ENCODE assay signal across 1 cellular context in the genomic region with DNA sequence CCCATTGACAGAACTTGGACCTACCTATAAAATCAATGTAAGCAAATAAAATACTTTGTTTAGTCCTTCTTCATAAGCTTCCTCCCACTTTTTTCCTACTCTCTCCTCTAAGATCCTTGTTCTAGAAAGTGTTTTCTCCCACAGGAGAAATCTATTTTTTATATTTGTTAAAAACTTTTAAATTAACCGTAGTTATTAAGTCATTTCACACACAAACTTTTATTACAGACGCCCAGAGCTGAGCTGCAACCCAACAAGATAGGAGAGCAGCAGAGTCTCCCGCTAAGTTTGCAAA.
TF ChIP-seq lines count a peak whose summit lies in the region.

No MANE protein-coding gene starts in this region.

TF ChIP-seq in HepG2, 621 proteins besides CTCF, POLR2A, EP300 and RAD21 (continued from another document and continues in another):
- 0 out of 2 replicates have a peak, but pooled peaks have one; percentile 4 for TF ChIP-seq POLR2AphosphoS5 (IDR thresholded peaks at IDR 0.05; ENCODE audit: low read depth, low read length)
- no peak for TF ChIP-seq RFX3 (CRISPR knock-in tag; IDR thresholded peaks at IDR 0.05)
- TF ChIP-seq IRF2 (CRISPR knock-in tag; IDR thresholded peaks at IDR 0.05): no peak
- no peak for TF ChIP-seq ZNF430 (CRISPR knock-in tag; IDR thresholded peaks at IDR 0.05)
- no peak for TF ChIP-seq SSRP1 (CRISPR knock-in tag; IDR thresholded peaks at IDR 0.05)
- no peak; the same call in 1 of the 2 replicates for TF ChIP-seq MIER2 (CRISPR knock-in tag; IDR thresholded peaks at IDR 0.05)
- no peak for TF ChIP-seq FOSL1 (CRISPR knock-in tag; IDR thresholded peaks at IDR 0.05; ENCODE audit: borderline replicate concordance)
- no peak for TF ChIP-seq ZNF547 (CRISPR knock-in tag; IDR thresholded peaks at IDR 0.05)
- no peak for TF ChIP-seq NR2C2 (CRISPR knock-in tag; IDR thresholded peaks at IDR 0.05; ENCODE audit: borderline replicate concordance)
- no peak for TF ChIP-seq SATB2 (CRISPR knock-in tag; IDR thresholded peaks at IDR 0.05)
- no peak for TF ChIP-seq CCAR2 (optimal IDR thresholded peaks at IDR 0.05; ENCODE audit: low read depth, low read length)
- TF ChIP-seq, protein P1, sequence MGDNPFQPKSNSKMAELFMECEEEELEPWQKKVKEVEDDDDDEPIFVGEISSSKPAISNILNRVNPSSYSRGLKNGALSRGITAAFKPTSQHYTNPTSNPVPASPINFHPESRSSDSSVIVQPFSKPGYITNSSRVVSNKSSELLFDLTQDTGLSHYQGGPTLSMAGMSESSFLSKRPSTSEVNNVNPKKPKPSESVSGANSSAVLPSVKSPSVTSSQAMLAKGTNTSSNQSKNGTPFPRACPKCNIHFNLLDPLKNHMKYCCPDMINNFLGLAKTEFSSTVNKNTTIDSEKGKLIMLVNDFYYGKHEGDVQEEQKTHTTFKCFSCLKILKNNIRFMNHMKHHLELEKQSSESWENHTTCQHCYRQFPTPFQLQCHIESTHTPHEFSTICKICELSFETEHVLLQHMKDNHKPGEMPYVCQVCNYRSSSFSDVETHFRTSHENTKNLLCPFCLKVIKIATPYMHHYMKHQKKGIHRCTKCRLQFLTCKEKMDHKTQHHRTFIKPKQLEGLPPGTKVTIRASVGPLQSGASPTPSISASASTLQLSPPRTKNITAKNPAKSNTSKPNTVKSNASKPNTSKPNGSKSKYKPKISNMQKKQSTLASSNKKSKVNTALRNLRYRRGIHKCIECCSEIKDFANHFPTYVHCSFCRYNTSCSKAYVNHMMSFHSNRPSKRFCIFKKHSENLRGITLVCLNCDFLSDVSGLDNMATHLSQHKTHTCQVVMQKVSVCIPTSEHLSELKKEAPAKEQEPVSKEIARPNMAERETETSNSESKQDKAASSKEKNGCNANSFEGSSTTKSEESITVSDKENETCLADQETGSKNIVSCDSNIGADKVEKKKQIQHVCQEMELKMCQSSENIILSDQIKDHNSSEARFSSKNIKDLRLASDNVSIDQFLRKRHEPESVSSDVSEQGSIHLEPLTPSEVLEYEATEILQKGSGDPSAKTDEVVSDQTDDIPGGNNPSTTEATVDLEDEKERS (CRISPR knock-in tag; IDR thresholded peaks at IDR 0.05): no peak
- TF ChIP-seq ZNF792 (CRISPR knock-in tag; IDR thresholded peaks at IDR 0.05): no peak
- TF ChIP-seq RARA (CRISPR knock-in tag; IDR thresholded peaks at IDR 0.05): no peak
- TF ChIP-seq, protein P2, sequence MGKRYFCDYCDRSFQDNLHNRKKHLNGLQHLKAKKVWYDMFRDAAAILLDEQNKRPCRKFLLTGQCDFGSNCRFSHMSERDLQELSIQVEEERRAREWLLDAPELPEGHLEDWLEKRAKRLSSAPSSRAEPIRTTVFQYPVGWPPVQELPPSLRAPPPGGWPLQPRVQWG (CRISPR knock-in tag; IDR thresholded peaks at IDR 0.05; ENCODE audit: borderline replicate concordance, low read depth): no peak
- TF ChIP-seq NBN (conservative IDR thresholded peaks at IDR 0.05): no peak
- TF ChIP-seq, protein P3, sequence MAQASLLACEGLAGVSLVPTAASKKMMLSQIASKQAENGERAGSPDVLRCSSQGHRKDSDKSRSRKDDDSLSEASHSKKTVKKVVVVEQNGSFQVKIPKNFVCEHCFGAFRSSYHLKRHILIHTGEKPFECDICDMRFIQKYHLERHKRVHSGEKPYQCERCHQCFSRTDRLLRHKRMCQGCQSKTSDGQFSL (CRISPR knock-in tag; IDR thresholded peaks at IDR 0.05): no peak
- no peak for TF ChIP-seq ARID2 (CRISPR knock-in tag; IDR thresholded peaks at IDR 0.05; ENCODE audit: borderline replicate concordance)
- TF ChIP-seq FOXK2 (IDR thresholded peaks at IDR 0.05): no peak
- no peak for TF ChIP-seq NFYC (CRISPR knock-in tag; IDR thresholded peaks at IDR 0.05)
- TF ChIP-seq, protein P4, sequence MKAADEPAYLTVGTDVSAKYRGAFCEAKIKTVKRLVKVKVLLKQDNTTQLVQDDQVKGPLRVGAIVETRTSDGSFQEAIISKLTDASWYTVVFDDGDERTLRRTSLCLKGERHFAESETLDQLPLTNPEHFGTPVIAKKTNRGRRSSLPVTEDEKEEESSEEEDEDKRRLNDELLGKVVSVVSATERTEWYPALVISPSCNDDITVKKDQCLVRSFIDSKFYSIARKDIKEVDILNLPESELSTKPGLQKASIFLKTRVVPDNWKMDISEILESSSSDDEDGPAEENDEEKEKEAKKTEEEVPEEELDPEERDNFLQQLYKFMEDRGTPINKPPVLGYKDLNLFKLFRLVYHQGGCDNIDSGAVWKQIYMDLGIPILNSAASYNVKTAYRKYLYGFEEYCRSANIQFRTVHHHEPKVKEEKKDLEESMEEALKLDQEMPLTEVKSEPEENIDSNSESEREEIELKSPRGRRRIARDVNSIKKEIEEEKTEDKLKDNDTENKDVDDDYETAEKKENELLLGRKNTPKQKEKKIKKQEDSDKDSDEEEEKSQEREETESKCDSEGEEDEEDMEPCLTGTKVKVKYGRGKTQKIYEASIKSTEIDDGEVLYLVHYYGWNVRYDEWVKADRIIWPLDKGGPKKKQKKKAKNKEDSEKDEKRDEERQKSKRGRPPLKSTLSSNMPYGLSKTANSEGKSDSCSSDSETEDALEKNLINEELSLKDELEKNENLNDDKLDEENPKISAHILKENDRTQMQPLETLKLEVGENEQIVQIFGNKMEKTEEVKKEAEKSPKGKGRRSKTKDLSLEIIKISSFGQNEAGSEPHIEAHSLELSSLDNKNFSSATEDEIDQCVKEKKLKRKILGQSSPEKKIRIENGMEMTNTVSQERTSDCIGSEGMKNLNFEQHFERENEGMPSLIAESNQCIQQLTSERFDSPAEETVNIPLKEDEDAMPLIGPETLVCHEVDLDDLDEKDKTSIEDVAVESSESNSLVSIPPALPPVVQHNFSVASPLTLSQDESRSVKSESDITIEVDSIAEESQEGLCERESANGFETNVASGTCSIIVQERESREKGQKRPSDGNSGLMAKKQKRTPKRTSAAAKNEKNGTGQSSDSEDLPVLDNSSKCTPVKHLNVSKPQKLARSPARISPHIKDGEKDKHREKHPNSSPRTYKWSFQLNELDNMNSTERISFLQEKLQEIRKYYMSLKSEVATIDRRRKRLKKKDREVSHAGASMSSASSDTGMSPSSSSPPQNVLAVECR (CRISPR knock-in tag; IDR thresholded peaks at IDR 0.05; ENCODE audit: borderline replicate concordance): no peak
- TF ChIP-seq JUN (CRISPR knock-in tag; IDR thresholded peaks at IDR 0.05): no peak
- TF ChIP-seq, protein P5, sequence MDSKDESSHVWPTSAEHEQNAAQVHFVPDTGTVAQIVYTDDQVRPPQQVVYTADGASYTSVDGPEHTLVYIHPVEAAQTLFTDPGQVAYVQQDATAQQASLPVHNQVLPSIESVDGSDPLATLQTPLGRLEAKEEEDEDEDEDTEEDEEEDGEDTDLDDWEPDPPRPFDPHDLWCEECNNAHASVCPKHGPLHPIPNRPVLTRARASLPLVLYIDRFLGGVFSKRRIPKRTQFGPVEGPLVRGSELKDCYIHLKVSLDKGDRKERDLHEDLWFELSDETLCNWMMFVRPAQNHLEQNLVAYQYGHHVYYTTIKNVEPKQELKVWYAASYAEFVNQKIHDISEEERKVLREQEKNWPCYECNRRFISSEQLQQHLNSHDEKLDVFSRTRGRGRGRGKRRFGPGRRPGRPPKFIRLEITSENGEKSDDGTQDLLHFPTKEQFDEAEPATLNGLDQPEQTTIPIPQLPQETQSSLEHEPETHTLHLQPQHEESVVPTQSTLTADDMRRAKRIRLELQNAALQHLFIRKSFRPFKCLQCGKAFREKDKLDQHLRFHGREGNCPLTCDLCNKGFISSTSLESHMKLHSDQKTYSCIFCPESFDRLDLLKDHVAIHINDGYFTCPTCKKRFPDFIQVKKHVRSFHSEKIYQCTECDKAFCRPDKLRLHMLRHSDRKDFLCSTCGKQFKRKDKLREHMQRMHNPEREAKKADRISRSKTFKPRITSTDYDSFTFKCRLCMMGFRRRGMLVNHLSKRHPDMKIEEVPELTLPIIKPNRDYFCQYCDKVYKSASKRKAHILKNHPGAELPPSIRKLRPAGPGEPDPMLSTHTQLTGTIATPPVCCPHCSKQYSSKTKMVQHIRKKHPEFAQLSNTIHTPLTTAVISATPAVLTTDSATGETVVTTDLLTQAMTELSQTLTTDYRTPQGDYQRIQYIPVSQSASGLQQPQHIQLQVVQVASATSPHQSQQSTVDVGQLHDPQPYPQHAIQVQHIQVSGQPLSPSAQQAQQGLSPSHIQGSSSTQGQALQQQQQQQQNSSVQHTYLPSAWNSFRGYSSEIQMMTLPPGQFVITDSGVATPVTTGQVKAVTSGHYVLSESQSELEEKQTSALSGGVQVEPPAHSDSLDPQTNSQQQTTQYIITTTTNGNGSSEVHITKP (CRISPR knock-in tag; IDR thresholded peaks at IDR 0.05; ENCODE audit: low read depth): no peak
- TF ChIP-seq U2AF2 (IDR thresholded peaks at IDR 0.05; ENCODE audit: low read depth, low read length): no peak
- no peak for TF ChIP-seq ERF (CRISPR knock-in tag; IDR thresholded peaks at IDR 0.05)
- no peak for TF ChIP-seq MEIS1 (CRISPR knock-in tag; IDR thresholded peaks at IDR 0.05; ENCODE audit: borderline replicate concordance)
- no peak for TF ChIP-seq HES4 (CRISPR knock-in tag; IDR thresholded peaks at IDR 0.05; ENCODE audit: borderline replicate concordance)
- TF ChIP-seq ZNF382 (CRISPR knock-in tag; IDR thresholded peaks at IDR 0.05; ENCODE audit: borderline replicate concordance): no peak
- no peak for TF ChIP-seq TOPORS (CRISPR knock-in tag; IDR thresholded peaks at IDR 0.05)
- TF ChIP-seq, protein P6, sequence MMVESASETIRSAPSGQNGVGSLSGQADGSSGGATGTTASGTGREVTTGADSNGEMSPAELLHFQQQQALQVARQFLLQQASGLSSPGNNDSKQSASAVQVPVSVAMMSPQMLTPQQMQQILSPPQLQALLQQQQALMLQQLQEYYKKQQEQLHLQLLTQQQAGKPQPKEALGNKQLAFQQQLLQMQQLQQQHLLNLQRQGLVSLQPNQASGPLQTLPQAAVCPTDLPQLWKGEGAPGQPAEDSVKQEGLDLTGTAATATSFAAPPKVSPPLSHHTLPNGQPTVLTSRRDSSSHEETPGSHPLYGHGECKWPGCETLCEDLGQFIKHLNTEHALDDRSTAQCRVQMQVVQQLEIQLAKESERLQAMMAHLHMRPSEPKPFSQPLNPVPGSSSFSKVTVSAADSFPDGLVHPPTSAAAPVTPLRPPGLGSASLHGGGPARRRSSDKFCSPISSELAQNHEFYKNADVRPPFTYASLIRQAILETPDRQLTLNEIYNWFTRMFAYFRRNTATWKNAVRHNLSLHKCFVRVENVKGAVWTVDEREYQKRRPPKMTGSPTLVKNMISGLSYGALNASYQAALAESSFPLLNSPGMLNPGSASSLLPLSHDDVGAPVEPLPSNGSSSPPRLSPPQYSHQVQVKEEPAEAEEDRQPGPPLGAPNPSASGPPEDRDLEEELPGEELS (CRISPR knock-in tag; IDR thresholded peaks at IDR 0.05): no peak; the same call in 1 of the 2 replicates
- TF ChIP-seq, protein P7, sequence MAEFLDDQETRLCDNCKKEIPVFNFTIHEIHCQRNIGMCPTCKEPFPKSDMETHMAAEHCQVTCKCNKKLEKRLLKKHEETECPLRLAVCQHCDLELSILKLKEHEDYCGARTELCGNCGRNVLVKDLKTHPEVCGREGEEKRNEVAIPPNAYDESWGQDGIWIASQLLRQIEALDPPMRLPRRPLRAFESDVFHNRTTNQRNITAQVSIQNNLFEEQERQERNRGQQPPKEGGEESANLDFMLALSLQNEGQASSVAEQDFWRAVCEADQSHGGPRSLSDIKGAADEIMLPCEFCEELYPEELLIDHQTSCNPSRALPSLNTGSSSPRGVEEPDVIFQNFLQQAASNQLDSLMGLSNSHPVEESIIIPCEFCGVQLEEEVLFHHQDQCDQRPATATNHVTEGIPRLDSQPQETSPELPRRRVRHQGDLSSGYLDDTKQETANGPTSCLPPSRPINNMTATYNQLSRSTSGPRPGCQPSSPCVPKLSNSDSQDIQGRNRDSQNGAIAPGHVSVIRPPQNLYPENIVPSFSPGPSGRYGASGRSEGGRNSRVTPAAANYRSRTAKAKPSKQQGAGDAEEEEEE (CRISPR knock-in tag; IDR thresholded peaks at IDR 0.05; ENCODE audit: borderline replicate concordance): no peak
- no peak for TF ChIP-seq ZSCAN9 (CRISPR knock-in tag; IDR thresholded peaks at IDR 0.05; ENCODE audit: borderline replicate concordance)
- 0 out of 2 replicates have a peak, but pooled peaks have one; percentile 8 for TF ChIP-seq NCOR1 (IDR thresholded peaks at IDR 0.05; ENCODE audit: borderline replicate concordance, low read length)
- TF ChIP-seq ZNF383 (CRISPR knock-in tag; IDR thresholded peaks at IDR 0.05; ENCODE audit: borderline replicate concordance): no peak
- TF ChIP-seq, protein P8, sequence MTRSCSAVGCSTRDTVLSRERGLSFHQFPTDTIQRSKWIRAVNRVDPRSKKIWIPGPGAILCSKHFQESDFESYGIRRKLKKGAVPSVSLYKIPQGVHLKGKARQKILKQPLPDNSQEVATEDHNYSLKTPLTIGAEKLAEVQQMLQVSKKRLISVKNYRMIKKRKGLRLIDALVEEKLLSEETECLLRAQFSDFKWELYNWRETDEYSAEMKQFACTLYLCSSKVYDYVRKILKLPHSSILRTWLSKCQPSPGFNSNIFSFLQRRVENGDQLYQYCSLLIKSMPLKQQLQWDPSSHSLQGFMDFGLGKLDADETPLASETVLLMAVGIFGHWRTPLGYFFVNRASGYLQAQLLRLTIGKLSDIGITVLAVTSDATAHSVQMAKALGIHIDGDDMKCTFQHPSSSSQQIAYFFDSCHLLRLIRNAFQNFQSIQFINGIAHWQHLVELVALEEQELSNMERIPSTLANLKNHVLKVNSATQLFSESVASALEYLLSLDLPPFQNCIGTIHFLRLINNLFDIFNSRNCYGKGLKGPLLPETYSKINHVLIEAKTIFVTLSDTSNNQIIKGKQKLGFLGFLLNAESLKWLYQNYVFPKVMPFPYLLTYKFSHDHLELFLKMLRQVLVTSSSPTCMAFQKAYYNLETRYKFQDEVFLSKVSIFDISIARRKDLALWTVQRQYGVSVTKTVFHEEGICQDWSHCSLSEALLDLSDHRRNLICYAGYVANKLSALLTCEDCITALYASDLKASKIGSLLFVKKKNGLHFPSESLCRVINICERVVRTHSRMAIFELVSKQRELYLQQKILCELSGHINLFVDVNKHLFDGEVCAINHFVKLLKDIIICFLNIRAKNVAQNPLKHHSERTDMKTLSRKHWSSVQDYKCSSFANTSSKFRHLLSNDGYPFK (CRISPR knock-in tag; IDR thresholded peaks at IDR 0.05; ENCODE audit: borderline replicate concordance): no peak
- TF ChIP-seq ZFP37 (CRISPR knock-in tag; IDR thresholded peaks at IDR 0.05; ENCODE audit: borderline replicate concordance): no peak
- no peak for TF ChIP-seq ZNF672 (CRISPR knock-in tag; IDR thresholded peaks at IDR 0.05)
- TF ChIP-seq KDM6A (CRISPR knock-in tag; IDR thresholded peaks at IDR 0.05; ENCODE audit: low read depth): no peak
- TF ChIP-seq, protein P9, sequence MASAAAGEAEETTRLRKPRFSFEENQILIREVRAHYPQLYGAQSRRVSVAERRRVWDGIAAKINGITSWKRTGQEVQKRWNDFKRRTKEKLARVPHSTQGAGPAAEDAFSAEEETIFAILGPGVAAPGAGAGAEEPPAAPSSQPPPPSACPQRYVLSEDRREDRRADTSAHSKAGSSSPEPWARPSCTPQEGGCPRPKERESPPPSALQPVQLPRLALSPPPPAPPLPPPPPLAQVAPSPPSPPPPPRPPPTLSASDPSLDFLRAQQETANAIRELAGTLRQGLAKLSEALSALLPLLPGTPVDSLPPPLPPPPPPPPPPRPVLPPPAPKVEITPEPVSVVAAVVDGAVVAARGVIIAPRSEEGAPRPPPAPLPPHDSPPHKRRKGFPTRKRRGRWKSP (CRISPR knock-in tag; IDR thresholded peaks at IDR 0.05): no peak
